In the genomic region with DNA sequence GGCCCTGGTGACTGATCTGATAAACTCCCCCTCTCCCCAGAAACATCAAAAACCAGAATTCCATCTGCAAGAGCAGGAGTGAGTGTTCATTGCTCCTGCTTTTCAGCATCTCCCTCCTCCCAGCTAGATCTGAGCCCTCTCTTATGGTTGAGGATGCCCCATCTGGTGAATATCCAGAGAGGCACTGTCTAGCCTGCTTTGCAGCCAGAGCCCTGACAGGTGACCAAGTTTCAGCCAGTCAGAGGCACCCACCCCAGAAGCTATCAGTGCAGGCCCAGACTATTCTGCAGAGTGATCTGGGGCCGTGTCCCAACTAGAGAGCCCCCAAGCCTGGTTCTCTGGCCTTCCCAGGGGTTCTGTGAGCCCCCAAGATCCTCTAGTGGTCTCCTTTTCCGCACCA, we compare ENCODE assay signal across 26 cellular contexts. TPM values are rescaled to one million over a fixed set of nuclear protein-coding genes. Genes with fewer than 3 reads are reported as not detected.
DNase-seq lines count a peak whose midpoint lies in the region; ATAC-seq, FAIRE-seq and TF ChIP-seq lines count a peak whose summit lies in the region.
"Had no signal": no experiment of that assay in that cellular context is flagged by ENCODE, and none has a peak within 500 bp of the region (broad histone marks: within the 10 kb centered on the region; RNA-seq: fewer than 3 reads in every experiment).

No MANE protein-coding gene starts in this region.

- H3K27me3 ChIP-seq in cardiac muscle cell: peaks cover 3% of the 10 kb centered on the region
- peaks cover 3 to 34% of the 10 kb centered on the region in 2 experiments; a peak in 4 of 5 replicates for H3K27me3 ChIP-seq in K562 (ENCODE audit: control insufficient read depth in 2 of 2, insufficient read depth in 2 of 2, low read length in 2 of 2)
- peaks cover 0 to 3% (median 0%) of the 10 kb centered on the region in 3 experiments for H3K27me3 ChIP-seq in neuronal stem cell (ENCODE audit: control insufficient read depth in 3 of 3, insufficient read depth in 3 of 3, low read depth in 1 of 3, low read length in 3 of 3)
- H3K27me3 ChIP-seq in brain microvascular endothelial cell (replicated peaks): peaks cover 31% of the 10 kb centered on the region

- TF ChIP-seq CTCF in cardiac muscle cell (IDR thresholded peaks at IDR 0.05; ENCODE audit: low read depth, low read length) (no peak), K562 (IDR thresholded peaks at IDR 0.05 in 2 of 3, conservative IDR thresholded peaks at IDR 0.05 in 1 of 3; ENCODE audit: insufficient read depth in 2 of 3, low read depth in 1 of 3, low read length in 3 of 3) (no peak), brain microvascular endothelial cell (IDR thresholded peaks at IDR 0.05; ENCODE audit: low read depth, low read length, missing control alignments) (no peak)

- FAIRE-seq in K562 (lab: Jason Lieb, UNC): peak; percentile 54
- FAIRE-seq: GM12878, kidney, RCC 7860, small intestine had no signal

- 0% methylated on average over 2 of the region's 2 CpGs for WGBS in K562 (ENCODE audit: insufficient coverage, low coverage, missing lambda C conversion rate)
- no CpG with 5 or more reads among the region's 2 CpGs for WGBS in neuronal stem cell (ENCODE audit: extremely low coverage in 2 of 2, insufficient read length in 2 of 2, insufficient replicate concordance in 1 of 2), 2 donors

- peak in 1 of 2 donors; percentile 61 for DNase-seq in cardiac muscle cell (ENCODE audit: low read depth in 1 of 2, low spot score in 1 of 2)
- DNase-seq in Right ventricle myocardium superior: no peak
- peak; percentile 60 for DNase-seq in NAMALWA (ENCODE audit: low spot score)
- no peak for DNase-seq in K562 (ENCODE audit: extremely low read depth in 1 of 4, low spot score in 3 of 4)
- no peak for DNase-seq in neuronal stem cell (ENCODE audit: low spot score)
- no peak for DNase-seq in midbrain (lab: John Stamatoyannopoulos, UW)
- DNase-seq in brain microvascular endothelial cell: no peak
- no peak for DNase-seq in DMS53 (lab: John Stamatoyannopoulos, UW)
- DNase-seq: ACHN; central memory CD4-positive, alpha-beta T cell; dermis blood vessel endothelial cell; DND-41; kidney; NCI-H1105 treated with DMSO at 0.1 percent for 48 hours; NCI-H2029 treated with DMSO at 0.1 percent for 48 hours; NK-92 treated with Interleukin-12 subunit alpha and Interleukin-12 subunit beta, amount 100 ng/mL, for 24 hours; occipital lobe; small intestine; substantia nigra had no signal

- H3K4me2 ChIP-seq in K562 (ENCODE audit: insufficient read depth, low read length) (no peak overlapping the region), neuronal stem cell (ENCODE audit: insufficient read depth, low read length, poor library complexity, severe bottlenecking) (no peak overlapping the region)
- H3K4me2 ChIP-seq: BLaER1 had no signal

- H2BK12ac ChIP-seq in neuronal stem cell (ENCODE audit: low read length): no peak overlapping the region

- peak overlapping the region; percentile 78 for H3K18ac ChIP-seq in neuronal stem cell (ENCODE audit: low read length)

- no TSS peak for BruUV-seq in K562 (replicated peaks; lab: Mats Ljungman, UMichigan)

- H2AFZ ChIP-seq in K562 (ENCODE audit: low read depth, low read length): no peak overlapping the region
- peak overlapping the region; percentile 98 for H2AFZ ChIP-seq in neuronal stem cell (ENCODE audit: low read length)

- no peaks in the 10 kb centered on the region for H3K79me2 ChIP-seq in K562 (ENCODE audit: control insufficient read depth, insufficient read depth, low read length)

- in situ Hi-C loops in K562 (cut with MboI): no loop called here
- in situ Hi-C loops in brain microvascular endothelial cell (cut with HindIII; ENCODE audit: low pct_ligation_motif_present, low sequenced_read_pairs): no loop called here

- H2BK5ac ChIP-seq in neuronal stem cell (ENCODE audit: low read length): no peak overlapping the region

- intact Hi-C loops in Right ventricle myocardium superior (cut with DNase I): no loop called here
- intact Hi-C loops in K562 (cut with micrococcal nuclease): no loop called here

- POLR2A ChIA-PET in K562 (lab: Yijun Ruan, JAX): interaction anchor here (0.6 to 1.0 kb wide), 5 partner anchors 9 to 387 kb away, joined by 3 to 5 read pairs (median 3); no protein-coding TSS in a partner anchor

- H3K14ac ChIP-seq in neuronal stem cell (ENCODE audit: low read length): no peak overlapping the region

- H3K23ac ChIP-seq in neuronal stem cell (ENCODE audit: low read depth, low read length, poor library complexity): no peak overlapping the region

- no peak overlapping the region for H2BK15ac ChIP-seq in neuronal stem cell (ENCODE audit: low read length)

- peaks cover 2% of the 10 kb centered on the region for H3K9me1 ChIP-seq in K562 (ENCODE audit: control insufficient read depth, insufficient read depth, low read length)

- no peaks in the 10 kb centered on the region for H3K9me3 ChIP-seq in cardiac muscle cell (ENCODE audit: low read depth)
- no peaks in the 10 kb centered on the region for H3K9me3 ChIP-seq in K562 (replicated peaks; ENCODE audit: control insufficient read depth, insufficient read depth, low read depth, low read length)
- H3K9me3 ChIP-seq in neuronal stem cell (replicated peaks in 1 of 2; ENCODE audit: control insufficient read depth in 2 of 2, insufficient read depth in 1 of 2, low read depth in 1 of 2, low read length in 2 of 2): no peaks in the 10 kb centered on the region
- H3K9me3 ChIP-seq: BLaER1 had no signal

- H4K20me1 ChIP-seq in K562 (replicated peaks; ENCODE audit: control insufficient read depth, insufficient read depth, low read length): peaks cover 8% of the 10 kb centered on the region; the same call in 1 of the 2 replicates

- H3K27ac ChIP-seq in cardiac muscle cell (peak overlapping the region; percentile 72), K562 (ENCODE audit: extremely low read depth, low read depth, low read length) (no peak overlapping the region), neuronal stem cell (replicated peaks; ENCODE audit: low read length) (no peak overlapping the region), brain microvascular endothelial cell (no peak overlapping the region)
- H3K27ac ChIP-seq: BLaER1 had no signal

- TF ChIP-seq EP300 in K562 (IDR thresholded peaks at IDR 0.05; ENCODE audit: low read length): no peak

- H3K4me3 ChIP-seq in cardiac muscle cell (no peak overlapping the region), K562 (no peak overlapping the region), neuronal stem cell (ENCODE audit: low read length in 2 of 2) (no peak overlapping the region), brain microvascular endothelial cell (ENCODE audit: low read depth, low read length) (no peak overlapping the region)
- H3K4me3 ChIP-seq: BLaER1, GM12878 had no signal

- no peak overlapping the region for H2BK120ac ChIP-seq in neuronal stem cell (ENCODE audit: low read depth, low read length)

- CTCF ChIA-PET in K562 (lab: Yijun Ruan, JAX; ENCODE audit: low intra/inter-chr PET ratio): no interaction called here

- no peak overlapping the region for H3K4ac ChIP-seq in neuronal stem cell (ENCODE audit: low read length)

- H3K4me1 ChIP-seq in cardiac muscle cell (ENCODE audit: low read depth): peaks cover 21% of the 10 kb centered on the region
- peaks cover 0 to 3% of the 10 kb centered on the region in 2 experiments; a peak in 3 of 5 replicates for H3K4me1 ChIP-seq in K562 (replicated peaks in 1 of 2; ENCODE audit: control insufficient read depth in 2 of 2, insufficient read depth in 2 of 2, low read length in 2 of 2)
- peaks cover 15 to 23% of the 10 kb centered on the region in 2 donors for H3K4me1 ChIP-seq in neuronal stem cell (ENCODE audit: control insufficient read depth in 2 of 2, insufficient read depth in 1 of 2, low read depth in 1 of 2, low read length in 2 of 2)

- no peak overlapping the region for H2AK5ac ChIP-seq in neuronal stem cell (ENCODE audit: low read depth, low read length)

- no peak for TF ChIP-seq RAD21 in K562 (CRISPR knock-in tag; conservative IDR thresholded peaks at IDR 0.05 in 1 of 2, IDR thresholded peaks at IDR 0.05 in 1 of 2)

- H3K36me3 ChIP-seq in cardiac muscle cell: no peaks in the 10 kb centered on the region
- H3K36me3 ChIP-seq in K562 (ENCODE audit: control insufficient read depth, insufficient read depth, low read length): no peaks in the 10 kb centered on the region
- no peaks in the 10 kb centered on the region for H3K36me3 ChIP-seq in neuronal stem cell (replicated peaks in 1 of 2; ENCODE audit: control insufficient read depth in 2 of 2, insufficient read depth in 2 of 2, low read length in 2 of 2)
- H3K36me3 ChIP-seq in brain microvascular endothelial cell (replicated peaks): no peaks in the 10 kb centered on the region
- H3K36me3 ChIP-seq: BLaER1 had no signal

- TF ChIP-seq POLR2A in K562 (conservative IDR thresholded peaks at IDR 0.05): no peak

- no peak overlapping the region for H4K91ac ChIP-seq in neuronal stem cell (ENCODE audit: low read depth, low read length, poor library complexity)

- H3K9ac ChIP-seq in K562 (ENCODE audit: insufficient read depth in 1 of 2, low read depth in 2 of 2, low read length in 2 of 2) (no peak overlapping the region), neuronal stem cell (ENCODE audit: low read depth, low read length, poor library complexity) (no peak overlapping the region)
- H3K9ac ChIP-seq: BLaER1 had no signal

- no peak overlapping the region for H4K8ac ChIP-seq in neuronal stem cell (ENCODE audit: low read depth, low read length)

- no peak for ATAC-seq in Right ventricle myocardium superior (ENCODE audit: poor library complexity)
- ATAC-seq in K562: peak; percentile 74
- ATAC-seq: GM12878; stimulated activated effector memory CD8-positive, alpha-beta T cell treated with anti-CD3 and anti-CD28 coated beads, Interleukin-12 subunit alpha, Interleukin-12 subunit beta, amount 100 ng/mL, for 72 hours had no signal

- no peaks in the 10 kb centered on the region for H3K79me1 ChIP-seq in neuronal stem cell (ENCODE audit: low read depth, low read length)

RNA-seq across cellular contexts. Expression of a gene that starts 6.4 kb away (rescaled TPM):
- 213 and 276 TPM in 2 replicates for total RNA-seq in cardiac muscle cell
- 130 and 178 TPM in 2 replicates for polyA plus RNA-seq in cardiac muscle cell
- total RNA-seq in Right ventricle myocardium superior: 23.2 TPM
- total RNA-seq in K562 (2011; cell fraction: chromatin; rRNA removed; ENCODE audit: low replicate concordance): not detected in 2 replicates
- not detected in 2 replicates for total RNA-seq in K562 (2011; cell fraction: nucleolus; rRNA removed)
- total RNA-seq in K562 (2011; cell fraction: nucleoplasm; rRNA removed): not detected in 2 replicates
- not detected in 2 replicates for total RNA-seq in K562 (2014; rRNA removed)
- not detected in 2 replicates for total RNA-seq in K562 (2014; rRNA removed; fragmentation: Illumina TruSeq; extraction: Trizol)
- total RNA-seq in K562 (2015; rRNA removed; fragmentation: Illumina TruSeq; extraction: Trizol): not detected in 2 replicates
- total RNA-seq in K562 (2021): 0.13 and 0.18 TPM in 2 replicates
- polyA plus RNA-seq in K562 (2011; rRNA removed): not detected in 2 replicates
- not detected in 2 replicates for polyA plus RNA-seq in K562 (2011; cell fraction: cytosol; rRNA removed)
- polyA plus RNA-seq in K562 (2011; cell fraction: nucleus; rRNA removed): not detected in 2 replicates
- 0.07 and 0.15 TPM in 2 replicates for polyA plus RNA-seq in K562 (2012)
- not detected in 2 replicates for polyA plus RNA-seq in K562 (2014; fragmentation: Illumina TruSeq; extraction: Trizol)
- polyA plus RNA-seq in K562 (2014; fragmentation: Nextera tagmentation; extraction: Ambion mirVana): not detected
- not detected in 2 replicates for polyA plus RNA-seq in K562 (2014; rRNA removed)
- polyA minus RNA-seq in K562 (2011; rRNA and poly(A)+ RNA removed): not detected in 2 replicates
- not detected in 2 replicates for polyA minus RNA-seq in K562 (2011; cell fraction: cytosol; rRNA and poly(A)+ RNA removed)
- polyA minus RNA-seq in K562 (2011; cell fraction: nucleus; rRNA and poly(A)+ RNA removed): not detected in 2 replicates
- polyA plus RNA-seq in neuronal stem cell (2013, experiment 1 of 2): 17.6 TPM
- polyA plus RNA-seq in neuronal stem cell (2013, experiment 2 of 2): 17.7 TPM
- total RNA-seq: dermis blood vessel endothelial cell had no signal

RNA-seq across cellular contexts. Expression of a gene that starts 56.7 kb away (rescaled TPM):
- total RNA-seq in cardiac muscle cell (not detected in 2 replicates), Right ventricle myocardium superior (not detected), K562 (2014; rRNA removed) (not detected in 2 replicates), K562 (2014; rRNA removed; fragmentation: Illumina TruSeq; extraction: Trizol) (not detected in 2 replicates), K562 (2015; rRNA removed; fragmentation: Illumina TruSeq; extraction: Trizol) (not detected in 2 replicates), K562 (2021) (not detected in 2 replicates)
- polyA plus RNA-seq in cardiac muscle cell (not detected in 2 replicates), K562 (2011; rRNA removed) (not detected in 2 replicates), K562 (2014; fragmentation: Illumina TruSeq; extraction: Trizol) (not detected in 2 replicates), K562 (2014; fragmentation: Nextera tagmentation; extraction: Ambion mirVana) (not detected), K562 (2014; rRNA removed) (not detected in 2 replicates)
- not detected in 2 replicates for total RNA-seq in K562 (2011; cell fraction: chromatin; rRNA removed; ENCODE audit: low replicate concordance)
- not detected in 2 replicates for total RNA-seq in K562 (2011; cell fraction: nucleolus; rRNA removed)
- not detected in 2 replicates for total RNA-seq in K562 (2011; cell fraction: nucleoplasm; rRNA removed)
- polyA plus RNA-seq in K562 (2011; cell fraction: cytosol; rRNA removed): not detected in 2 replicates
- not detected in 2 replicates for polyA plus RNA-seq in K562 (2011; cell fraction: nucleus; rRNA removed)
- polyA plus RNA-seq in K562 (2012): not detected in 2 replicates
- polyA minus RNA-seq in K562 (2011; rRNA and poly(A)+ RNA removed): not detected in 2 replicates
- not detected in 2 replicates for polyA minus RNA-seq in K562 (2011; cell fraction: cytosol; rRNA and poly(A)+ RNA removed)
- not detected in 2 replicates for polyA minus RNA-seq in K562 (2011; cell fraction: nucleus; rRNA and poly(A)+ RNA removed)
- not detected for polyA plus RNA-seq in neuronal stem cell (2013, experiment 1 of 2)
- not detected for polyA plus RNA-seq in neuronal stem cell (2013, experiment 2 of 2)
- total RNA-seq: dermis blood vessel endothelial cell, GM12878, H4, kidney, NCI-H460, occipital lobe, urinary bladder had no signal
- polyA plus RNA-seq: GM12878, small intestine, urinary bladder had no signal

Comparison
In these comparisons a context has a peak if more than half of its experiments do, and no peak if none do; other contexts are left out.
1. RNA of a gene that starts 6.4 kb away (total RNA-seq): 213 to 276 TPM in cardiac muscle cell and 23.2 TPM in Right ventricle myocardium superior (single experiment); 0.13 to 0.18 TPM in K562; every median in the first group is over 10 times any median in the second.